Comparison of ENCODE assay signal across 1 cellular context in the genomic region with DNA sequence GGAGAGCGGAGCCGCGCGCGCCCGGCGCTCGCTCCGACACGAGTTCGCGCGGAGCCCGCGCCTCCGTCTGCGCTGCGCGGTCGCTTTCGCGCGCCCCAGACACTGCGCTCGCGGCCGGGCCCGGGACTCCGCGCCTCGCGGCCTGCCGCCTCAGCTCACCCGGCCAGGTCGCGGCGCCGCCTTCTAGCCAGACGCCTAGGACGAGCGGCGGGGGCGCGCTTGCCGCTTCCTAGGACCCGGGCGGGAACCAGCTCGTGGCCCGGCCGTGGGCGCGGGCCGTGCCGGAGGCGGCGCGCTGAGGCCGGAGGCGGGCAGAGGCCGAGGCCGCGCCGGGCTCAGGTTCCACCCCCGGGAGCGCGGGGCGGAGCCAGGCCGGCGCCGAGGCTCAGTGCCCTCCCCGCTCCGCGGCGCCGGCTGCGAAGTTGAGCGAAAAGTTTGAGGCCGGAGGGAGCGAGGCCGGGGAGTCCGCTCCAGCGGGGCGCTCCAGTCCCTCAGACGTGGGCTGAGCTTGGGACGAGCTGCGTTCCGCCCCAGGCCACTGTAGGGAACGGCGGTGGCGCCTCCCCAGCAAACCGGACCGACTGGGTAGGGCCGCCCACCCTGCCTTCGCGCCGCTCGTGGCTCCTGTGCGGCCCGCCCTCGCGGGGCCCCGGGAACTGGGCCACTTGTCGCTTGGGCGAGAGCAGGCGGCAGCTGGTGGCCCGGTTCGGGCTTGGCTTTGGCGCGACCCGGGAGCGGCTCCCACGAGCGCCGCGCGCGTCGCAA.
TF ChIP-seq lines count a peak whose summit lies in the region.

A gene with protein sequence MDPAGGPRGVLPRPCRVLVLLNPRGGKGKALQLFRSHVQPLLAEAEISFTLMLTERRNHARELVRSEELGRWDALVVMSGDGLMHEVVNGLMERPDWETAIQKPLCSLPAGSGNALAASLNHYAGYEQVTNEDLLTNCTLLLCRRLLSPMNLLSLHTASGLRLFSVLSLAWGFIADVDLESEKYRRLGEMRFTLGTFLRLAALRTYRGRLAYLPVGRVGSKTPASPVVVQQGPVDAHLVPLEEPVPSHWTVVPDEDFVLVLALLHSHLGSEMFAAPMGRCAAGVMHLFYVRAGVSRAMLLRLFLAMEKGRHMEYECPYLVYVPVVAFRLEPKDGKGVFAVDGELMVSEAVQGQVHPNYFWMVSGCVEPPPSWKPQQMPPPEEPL (plus strand): TSS at position 388 of the 765 bp plus-strand sequence. CDS start 1,036 bp downstream, outside the sequence.

TF ChIP-seq in HepG2, 621 proteins besides CTCF, POLR2A, EP300 and RAD21 (continued from another document):
- no peak for TF ChIP-seq NR3C1 (CRISPR knock-in tag; IDR thresholded peaks at IDR 0.05)
- TF ChIP-seq ZBTB37 (CRISPR knock-in tag; IDR thresholded peaks at IDR 0.05): no peak
- no peak for TF ChIP-seq MYNN (CRISPR knock-in tag; IDR thresholded peaks at IDR 0.05; ENCODE audit: low read depth)
- TF ChIP-seq ZNF7 (CRISPR knock-in tag; IDR thresholded peaks at IDR 0.05): no peak
- TF ChIP-seq KDM6A (CRISPR knock-in tag; IDR thresholded peaks at IDR 0.05; ENCODE audit: low read depth): no peak; the same call in 1 of the 2 replicates
- TF ChIP-seq SP140L (CRISPR knock-in tag; IDR thresholded peaks at IDR 0.05; ENCODE audit: borderline replicate concordance): no peak
- peak; percentile 30; the same call in 1 of the 2 replicates for TF ChIP-seq ZGPAT (CRISPR knock-in tag; IDR thresholded peaks at IDR 0.05)
- TF ChIP-seq, protein P1, sequence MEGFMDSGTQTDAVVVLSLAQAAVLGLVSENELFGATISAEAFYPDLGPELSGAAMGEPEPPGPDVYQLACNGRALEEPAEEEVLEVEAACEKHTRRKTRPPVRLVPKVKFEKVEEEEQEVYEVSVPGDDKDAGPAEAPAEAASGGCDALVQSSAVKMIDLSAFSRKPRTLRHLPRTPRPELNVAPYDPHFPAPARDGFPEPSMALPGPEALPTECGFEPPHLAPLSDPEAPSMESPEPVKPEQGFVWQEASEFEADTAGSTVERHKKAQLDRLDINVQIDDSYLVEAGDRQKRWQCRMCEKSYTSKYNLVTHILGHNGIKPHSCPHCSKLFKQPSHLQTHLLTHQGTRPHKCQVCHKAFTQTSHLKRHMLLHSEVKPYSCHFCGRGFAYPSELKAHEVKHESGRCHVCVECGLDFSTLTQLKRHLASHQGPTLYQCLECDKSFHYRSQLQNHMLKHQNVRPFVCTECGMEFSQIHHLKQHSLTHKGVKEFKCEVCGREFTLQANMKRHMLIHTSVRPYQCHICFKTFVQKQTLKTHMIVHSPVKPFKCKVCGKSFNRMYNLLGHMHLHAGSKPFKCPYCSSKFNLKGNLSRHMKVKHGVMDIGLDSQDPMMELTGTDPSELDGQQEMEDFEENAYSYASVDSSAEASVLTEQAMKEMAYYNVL (CRISPR knock-in tag; IDR thresholded peaks at IDR 0.05; ENCODE audit: borderline replicate concordance): 0 out of 2 replicates have a peak, but pooled peaks have one; percentile 15
- TF ChIP-seq IRX3 (CRISPR knock-in tag; IDR thresholded peaks at IDR 0.05; ENCODE audit: borderline replicate concordance, low read depth): 0 out of 2 replicates have a peak, but pooled peaks have one; percentile 73
